In the genomic region with DNA sequence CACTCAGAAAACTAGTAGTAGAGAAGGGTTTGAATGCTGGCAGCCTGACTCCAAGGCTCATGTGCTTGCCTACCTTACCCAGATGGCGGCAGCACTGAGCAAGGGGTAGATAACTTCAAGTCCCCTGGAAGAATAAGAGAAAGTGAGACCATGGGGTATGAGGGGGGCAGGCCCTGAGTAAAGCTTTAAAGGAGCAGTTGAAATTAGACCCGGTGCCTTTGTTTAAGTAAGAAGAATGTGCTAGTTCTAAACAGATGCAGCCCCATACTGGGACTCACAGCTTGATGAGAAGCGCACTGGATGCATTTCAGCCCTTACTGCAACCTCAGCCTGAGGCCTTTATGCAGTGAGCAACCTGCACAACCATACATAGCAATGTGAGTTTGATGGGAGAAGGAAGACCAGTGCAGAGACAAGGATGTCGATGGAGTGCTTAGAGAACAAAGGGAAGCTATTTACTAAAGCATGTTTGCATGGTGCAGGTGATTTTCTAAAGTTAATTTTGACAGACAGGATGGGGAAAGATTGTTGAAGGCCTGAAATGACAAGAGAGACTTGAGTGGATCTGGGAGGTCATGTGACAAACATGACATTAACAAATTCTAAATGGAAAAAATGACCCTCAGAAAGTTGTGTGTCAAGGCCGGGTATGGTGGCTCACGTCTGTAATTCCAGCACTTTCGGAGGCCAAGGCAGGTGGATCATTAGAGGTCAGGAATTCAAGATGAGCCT, we compare ENCODE assay signal across 8 cellular contexts. TPM values are rescaled to one million over a fixed set of nuclear protein-coding genes. Genes with fewer than 3 reads are reported as not detected.
DNase-seq lines count a peak whose midpoint lies in the region; ATAC-seq and TF ChIP-seq lines count a peak whose summit lies in the region.

No MANE protein-coding gene starts in this region.

- H3K9me3 ChIP-seq in BLaER1 (no peaks in the 10 kb centered on the region), GM23248 (ENCODE audit: low read depth) (no peaks in the 10 kb centered on the region), colonic mucosa (no peaks in the 10 kb centered on the region), neutrophil (no peaks in the 10 kb centered on the region)

- H4K20me1 ChIP-seq in BLaER1, result no peaks in the 10 kb centered on the region
- H4K20me1 ChIP-seq in GM23248 (ENCODE audit: insufficient read depth), result no peaks in the 10 kb centered on the region

- H3K4me3 ChIP-seq in BLaER1 (no peak overlapping the region), GM23248 (no peak overlapping the region), colonic mucosa (no peak overlapping the region), neutrophil (ENCODE audit: low read depth in 1 of 2, low read length in 1 of 2) (no peak overlapping the region), coronary artery (no peak overlapping the region)

- H3K4me1 ChIP-seq in BLaER1, result peaks cover 27% of the 10 kb centered on the region
- H3K4me1 ChIP-seq in GM23248 (ENCODE audit: insufficient read depth), result no peaks in the 10 kb centered on the region
- H3K4me1 ChIP-seq in colonic mucosa, result no peaks in the 10 kb centered on the region
- peaks cover 49 to 64% of the 10 kb centered on the region in 2 experiments for H3K4me1 ChIP-seq in neutrophil (ENCODE audit: control insufficient read depth in 1 of 2, insufficient read depth in 1 of 2, low read depth in 1 of 2, low read length in 1 of 2)

- intact Hi-C loops in colonic mucosa (cut with DNase I), result loop anchor here (5.0 kb wide), 1 partner anchor 89 kb away; no protein-coding TSS in a partner anchor

- no peaks in the 10 kb centered on the region for H3K9me2 ChIP-seq in GM23248 (ENCODE audit: insufficient read depth)

- H2AFZ ChIP-seq in GM23248, result no peak overlapping the region

- H3K4me2 ChIP-seq in BLaER1, result peak overlapping the region; percentile 50
- H3K4me2 ChIP-seq in GM23248 (ENCODE audit: unreplicated experiment), result no peak overlapping the region

- no peaks in the 10 kb centered on the region for H3K27me3 ChIP-seq in BLaER1
- H3K27me3 ChIP-seq in GM23248 (replicated peaks; ENCODE audit: insufficient read depth), result peaks cover 86% of the 10 kb centered on the region
- no peaks in the 10 kb centered on the region for H3K27me3 ChIP-seq in colonic mucosa
- peaks cover 14% of the 10 kb centered on the region for H3K27me3 ChIP-seq in neutrophil

- peak; percentile 69 for TF ChIP-seq CTCF in colonic mucosa (IDR thresholded peaks at IDR 0.05)
- peak; percentile 42 for TF ChIP-seq CTCF in neutrophil (IDR thresholded peaks at IDR 0.05)
- TF ChIP-seq CTCF in coronary artery (IDR thresholded peaks at IDR 0.05), result no peak

- in situ Hi-C loops in GM23248 (cut with MboI), result no loop called here

- H3K9ac ChIP-seq in BLaER1 (no peak overlapping the region), GM23248 (no peak overlapping the region), colonic mucosa (ENCODE audit: low read depth in 2 of 2, low read length in 2 of 2) (no peak overlapping the region)

- H3F3A ChIP-seq in GM23248 (ENCODE audit: insufficient read depth), result no peaks in the 10 kb centered on the region

- no peak overlapping the region for H3K27ac ChIP-seq in BLaER1
- no peak overlapping the region for H3K27ac ChIP-seq in GM23248
- no peak overlapping the region for H3K27ac ChIP-seq in colonic mucosa
- peak overlapping the region; percentile 53 for H3K27ac ChIP-seq in neutrophil
- H3K27ac ChIP-seq in coronary artery, result no peak overlapping the region

- ATAC-seq in GM19397 (IDR thresholded peaks at IDR 0.05; ENCODE audit: unreplicated experiment) (no peak), GM18873 (IDR thresholded peaks at IDR 0.05; ENCODE audit: low FRiP score, unreplicated experiment) (no peak)

- 59 to 62% methylated on average over 7 of the region's 7 CpGs for WGBS in GM23248 (ENCODE audit: low coverage in 1 of 2, low lambda C conversion rate in 2 of 2, missing lambda C conversion rate in 2 of 2), 2 experiments

- H3K36me3 ChIP-seq in BLaER1 (no peaks in the 10 kb centered on the region), GM23248 (ENCODE audit: low read depth) (no peaks in the 10 kb centered on the region), colonic mucosa (no peaks in the 10 kb centered on the region), neutrophil (no peaks in the 10 kb centered on the region)

- DNase-seq in GM23248 (peak; percentile 36), T-helper 1 cell (peak in 4 of 5 donors; percentile 21 to 73 (median 38)), colonic mucosa (peak; percentile 60), coronary artery (ENCODE audit: low spot score) (no peak)

- H3K79me2 ChIP-seq in GM23248 (ENCODE audit: insufficient read depth), result no peaks in the 10 kb centered on the region

RNA-seq across cellular contexts. Expression of a gene that starts 27.1 kb away (rescaled TPM):
- not detected in 2 replicates for total RNA-seq in GM23248 (2014; rRNA removed; shearing (Covaris generic))
- polyA plus RNA-seq in GM23248 (2016; fragmentation: Nextera tagmentation; extraction: Ambion mirVana), result not detected in 2 replicates
- total RNA-seq in colonic mucosa, result under 1 TPM in 1 of 2 donors, not detected in 1; 0.20 TPM

RNA-seq across cellular contexts. Expression of a gene that starts 32.2 kb away (rescaled TPM):
- not detected in 2 replicates for total RNA-seq in GM23248 (2014; rRNA removed; shearing (Covaris generic))
- polyA plus RNA-seq in GM23248 (2016; fragmentation: Nextera tagmentation; extraction: Ambion mirVana), result not detected in 2 replicates
- 1 to 10 TPM; 2.1 to 4.2 TPM for total RNA-seq in colonic mucosa

RNA-seq across cellular contexts. Expression of a gene that starts 39.5 kb away (rescaled TPM):
- not detected in 2 replicates for total RNA-seq in GM23248 (2014; rRNA removed; shearing (Covaris generic))
- not detected in 2 replicates for polyA plus RNA-seq in GM23248 (2016; fragmentation: Nextera tagmentation; extraction: Ambion mirVana)
- not detected for total RNA-seq in colonic mucosa
